Comparison of ENCODE assay signal across 19 cellular contexts in the genomic region with DNA sequence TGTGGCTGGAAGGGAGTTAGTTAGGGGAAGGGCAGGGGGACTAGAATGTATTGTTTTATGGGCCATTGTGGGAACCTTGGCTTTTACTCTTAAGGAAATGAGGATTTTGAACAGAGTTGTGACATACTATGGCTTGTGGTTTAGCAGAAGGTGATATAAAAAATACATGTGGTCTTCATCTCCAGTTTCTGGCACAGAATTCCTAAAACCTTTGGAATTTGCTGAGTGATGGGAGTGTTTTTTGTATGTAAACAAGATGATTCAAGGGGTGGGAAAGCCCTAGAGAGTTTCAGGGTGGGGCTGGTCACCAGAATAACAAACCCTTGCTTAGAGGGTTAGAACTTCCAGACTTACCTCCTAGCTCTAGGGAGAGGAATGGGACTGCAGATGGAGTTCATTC.
DNase-seq lines count a peak whose midpoint lies in the region; ATAC-seq and TF ChIP-seq lines count a peak whose summit lies in the region.
"Had no signal": no experiment of that assay in that cellular context is flagged by ENCODE, and none has a peak within 500 bp of the region (broad histone marks: within the 10 kb centered on the region; RNA-seq: fewer than 3 reads in every experiment).

No MANE protein-coding gene starts in this region.

- H3K4me1 Mint-ChIP-seq in stimulated activated naive B cell treated with anti-CD40 and anti-IgM and Interleukin-4, amounts not matched to agents 10 μg/mL and 1 μg/mL and 100 μg/mL, for 72 hours, result peaks cover 5 to 7% of the 10 kb centered on the region in 2 donors

- TF ChIP-seq CTCF in NB4 (IDR thresholded peaks at IDR 0.05; ENCODE audit: low read depth, low read length) (no peak), cardiac fibroblast (IDR thresholded peaks at IDR 0.05; ENCODE audit: low read depth, low read length) (no peak)

- no peaks in the 10 kb centered on the region for H3K36me3 Mint-ChIP-seq in stimulated activated naive B cell treated with anti-CD40 and anti-IgM and Interleukin-4, amounts not matched to agents 10 μg/mL and 1 μg/mL and 100 μg/mL, for 72 hours
- H3K36me3 Mint-ChIP-seq: activated naive CD8-positive, alpha-beta T cell treated with anti-CD3 and anti-CD28 coated beads for 36 hours had no signal

- H3K27me3 Mint-ChIP-seq in stimulated activated naive B cell treated with anti-CD40 and anti-IgM and Interleukin-4, amounts not matched to agents 10 μg/mL and 1 μg/mL and 100 μg/mL, for 72 hours, result peaks cover 18% of the 10 kb centered on the region in 2 donors
- H3K27me3 Mint-ChIP-seq: activated naive CD8-positive, alpha-beta T cell treated with anti-CD3 and anti-CD28 coated beads for 36 hours had no signal

- no peak overlapping the region for H3K4me3 ChIP-seq in NB4 (ENCODE audit: low read depth, low read length)
- H3K4me3 ChIP-seq in cardiac fibroblast (replicated peaks in 1 of 2; ENCODE audit: low read depth in 2 of 2, low read length in 2 of 2), result no peak overlapping the region
- H3K4me3 ChIP-seq: heart left ventricle, sigmoid colon, tibial nerve had no signal

- peak; percentile 51 for DNase-seq in EL
- DNase-seq in NB4 (ENCODE audit: low read depth), result peak; percentile 44
- DNase-seq in cardiac fibroblast (ENCODE audit: low read depth in 2 of 2), result peak; percentile 46 to 72
- peak; percentile 15 for DNase-seq in myocyte (ENCODE audit: low read depth)
- no peak for DNase-seq in NCI-H2107 (lab: John Stamatoyannopoulos, UW)
- no peak for DNase-seq in activated T-cell treated with anti-CD3 and anti-CD28 coated beads, Interleukin-2, amount 50 U/mL, for 48 hours
- no peak for DNase-seq in stimulated activated naive B cell treated with anti-CD40 and anti-IgM and Interleukin-4, amounts not matched to agents 10 μg/mL and 1 μg/mL and 100 μg/mL, for 72 hours
- DNase-seq: activated naive CD8-positive, alpha-beta T cell treated with anti-CD3 and anti-CD28 coated beads for 36 hours; caudate nucleus; COR-L47; erythroblast; heart left ventricle; sigmoid colon had no signal

- TF ChIP-seq POLR2A in NB4 (IDR thresholded peaks at IDR 0.05; ENCODE audit: extremely low read depth, insufficient read length), result no peak

- no peak overlapping the region for H3K27ac Mint-ChIP-seq in stimulated activated naive B cell treated with anti-CD40 and anti-IgM and Interleukin-4, amounts not matched to agents 10 μg/mL and 1 μg/mL and 100 μg/mL, for 72 hours
- H3K27ac Mint-ChIP-seq: activated naive CD8-positive, alpha-beta T cell treated with anti-CD3 and anti-CD28 coated beads for 36 hours; activated T-helper 1 cell treated with anti-CD3 and anti-CD28 coated beads, Interleukin-12 subunit alpha, Interleukin-12 subunit beta, Interleukin-2, Interleukin-4 antibody, amounts not matched to agents 30 ng/mL and 10 ng/mL and 1 ng/mL, durations not matched to agents 14 hours and 24 hours and 36 hours; B cell; stimulated activated naive CD8-positive, alpha-beta T cell treated with anti-CD3 and anti-CD28 coated beads, Interleukin-15, Interleukin-2, amounts not matched to agents 100 ng/mL and 50 ng/mL, for 24 hours had no signal

- no peak for ATAC-seq in HG02981 (IDR thresholded peaks at IDR 0.05; ENCODE audit: unreplicated experiment)
- ATAC-seq in stimulated activated naive B cell treated with anti-CD40 and anti-IgM and Interleukin-4, amounts not matched to agents 10 μg/mL and 1 μg/mL and 100 μg/mL, for 72 hours (replicated peaks), result no peak
- ATAC-seq: activated CD4-positive, CD25-positive, alpha-beta regulatory T cell treated with anti-CD3 and anti-CD28 coated beads, Interleukin-2, amount 50 U/mL, for 24 hours; heart left ventricle had no signal

- H3K9me3 Mint-ChIP-seq in stimulated activated naive B cell treated with anti-CD40 and anti-IgM and Interleukin-4, amounts not matched to agents 10 μg/mL and 1 μg/mL and 100 μg/mL, for 72 hours, result peaks cover 4 to 9% of the 10 kb centered on the region in 2 donors
- H3K9me3 Mint-ChIP-seq: activated naive CD8-positive, alpha-beta T cell treated with anti-CD3 and anti-CD28 coated beads for 36 hours; stimulated activated naive CD8-positive, alpha-beta T cell treated with anti-CD3 and anti-CD28 coated beads, Interleukin-15, Interleukin-2, amounts not matched to agents 100 ng/mL and 50 ng/mL, for 24 hours had no signal

- H3K4me3 Mint-ChIP-seq in stimulated activated naive B cell treated with anti-CD40 and anti-IgM and Interleukin-4, amounts not matched to agents 10 μg/mL and 1 μg/mL and 100 μg/mL, for 72 hours, result no peak overlapping the region
- H3K4me3 Mint-ChIP-seq: activated naive CD8-positive, alpha-beta T cell treated with anti-CD3 and anti-CD28 coated beads for 36 hours; activated T-helper 1 cell treated with anti-CD3 and anti-CD28 coated beads, Interleukin-12 subunit alpha, Interleukin-12 subunit beta, Interleukin-2, Interleukin-4 antibody, amounts not matched to agents 30 ng/mL and 10 ng/mL and 1 ng/mL, durations not matched to agents 14 hours and 24 hours and 36 hours; B cell; stimulated activated naive CD8-positive, alpha-beta T cell treated with anti-CD3 and anti-CD28 coated beads, Interleukin-15, Interleukin-2, amounts not matched to agents 100 ng/mL and 50 ng/mL, for 24 hours had no signal

Comparison
In these comparisons a context has a peak if more than half of its experiments do, and no peak if none do; other contexts are left out.
1. DNase-seq: peak in EL (single experiment), NB4 (single experiment), cardiac fibroblast (2 of 2) and myocyte (single experiment); none in NCI-H2107 (single experiment), activated T-cell treated with anti-CD3 and anti-CD28 coated beads, Interleukin-2, amount 50 U/mL, for 48 hours (0 of 2) and stimulated activated naive B cell treated with anti-CD40 and anti-IgM and Interleukin-4, amounts not matched to agents 10 μg/mL and 1 μg/mL and 100 μg/mL, for 72 hours (single experiment).